Comparison of ENCODE assay signal across 12 cellular contexts in the genomic region with DNA sequence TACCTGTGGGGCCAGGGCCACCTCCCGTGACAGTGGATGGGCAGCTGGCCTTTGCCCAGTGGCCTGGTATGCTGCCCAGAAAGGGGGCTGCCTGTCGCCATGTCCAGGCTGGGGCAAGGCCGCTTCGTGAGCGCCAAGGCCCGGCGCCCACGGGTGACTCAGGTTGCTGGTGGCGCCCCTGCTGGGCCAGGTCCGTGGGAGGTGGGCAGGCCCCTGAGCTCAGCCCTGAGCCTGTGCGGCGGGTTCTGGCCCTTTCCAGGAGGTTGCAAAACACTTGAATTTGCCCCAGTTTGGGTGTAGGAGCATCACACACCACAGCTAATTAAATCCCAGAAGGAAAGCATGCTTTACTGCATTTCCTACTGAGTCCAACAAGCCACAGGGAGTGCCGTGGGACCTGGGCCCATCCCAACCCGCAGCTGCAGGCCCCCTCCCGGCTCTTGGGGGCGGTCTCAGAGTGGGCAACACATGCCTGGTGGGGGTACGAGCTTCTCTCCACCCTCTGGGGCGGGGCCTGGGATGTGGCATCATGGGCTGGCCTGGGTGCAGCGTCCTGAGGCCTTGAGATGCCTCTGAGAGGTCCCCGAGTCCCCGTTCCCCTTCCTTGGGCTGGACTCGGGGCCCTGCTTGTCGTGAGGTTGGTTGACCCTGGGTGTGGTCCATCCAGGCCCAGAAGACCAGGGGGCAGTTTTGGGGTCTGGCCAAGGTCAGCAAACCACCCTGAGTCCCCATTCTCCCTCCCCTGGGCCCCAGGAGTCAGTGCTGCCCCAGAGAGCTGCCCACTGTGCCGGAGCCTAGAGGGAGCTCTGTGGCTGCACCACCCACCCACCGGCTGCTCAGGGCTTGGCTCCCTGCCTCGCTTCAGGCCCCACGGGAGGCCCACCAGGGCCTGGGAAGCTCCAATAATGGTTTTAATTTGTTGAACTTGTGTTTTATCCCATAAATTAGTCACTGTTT.
DNase-seq lines count a peak whose midpoint lies in the region; ATAC-seq, FAIRE-seq and TF ChIP-seq lines count a peak whose summit lies in the region.
"Had no signal": no experiment of that assay in that cellular context is flagged by ENCODE, and none has a peak within 500 bp of the region (broad histone marks: within the 10 kb centered on the region; RNA-seq: fewer than 3 reads in every experiment).

No MANE protein-coding gene starts in this region.

- no peak for ATAC-seq in GM19023 (IDR thresholded peaks at IDR 0.05; ENCODE audit: unreplicated experiment)

- H3K9me3 Mint-ChIP-seq in CD14-positive monocyte = peaks cover 0 to 5% (median 4%) of the 10 kb centered on the region in 7 donors
- H3K9me3 Mint-ChIP-seq: activated T-helper 2 cell treated with anti-CD3 and anti-CD28 coated beads, Interferon-gamma antibody, Interleukin-2, Interleukin-4, amounts not matched to agents 10 μg/mL and 5 μg/mL and 100 μg/mL, durations not matched to agents 14 hours and 24 hours and 36 hours had no signal

- intact Hi-C loops in tibial artery (cut with DNase I; ENCODE audit: low total_unique reads) = loop anchor here (5.0 kb wide), 1 partner anchor 58 kb away; no protein-coding TSS in a partner anchor
- intact Hi-C loops in CD14-positive monocyte (cut with micrococcal nuclease) = no loop called here

- DNase-seq in astrocyte of the hippocampus (ENCODE audit: low read depth, low spot score) (peak; percentile 55), keratinocyte (ENCODE audit: low read depth, low spot score) (peak; percentile 23), tibial artery (peak; percentile 59 to 87), CD14-positive monocyte (ENCODE audit: low spot score) (no peak), AG08396 (ENCODE audit: low spot score) (no peak)
- DNase-seq in activated CD4-positive, alpha-beta T cell treated with anti-CD3 and anti-CD28 coated beads for 4 hours = no peak
- DNase-seq: dorsolateral prefrontal cortex; stimulated activated naive CD4-positive, alpha-beta T cell treated with Interleukin-2 at 50 U/mL for 16 hours had no signal

- peak overlapping the region; percentile 43 for H2AFZ ChIP-seq in keratinocyte (ENCODE audit: control insufficient read depth, low read length)

- CTCF ChIA-PET in HEK293 (lab: Yijun Ruan, JAX) = interaction anchor here (0.6 to 0.7 kb wide), 3 partner anchors 84 to 308 kb away, joined by 3 to 4 read pairs (median 3); no protein-coding TSS in a partner anchor

- H3K27ac Mint-ChIP-seq in CD14-positive monocyte = no peak overlapping the region
- H3K27ac Mint-ChIP-seq: activated T-helper 2 cell treated with anti-CD3 and anti-CD28 coated beads, Interferon-gamma antibody, Interleukin-2, Interleukin-4, amounts not matched to agents 10 μg/mL and 5 μg/mL and 100 μg/mL, durations not matched to agents 14 hours and 24 hours and 36 hours had no signal

- H3K4me1 Mint-ChIP-seq in CD14-positive monocyte = no peaks in the 10 kb centered on the region

- H3K4me1 ChIP-seq in HEK293 (ENCODE audit: control insufficient read depth, insufficient read depth, low read length) (peaks cover 4% of the 10 kb centered on the region), keratinocyte (ENCODE audit: control insufficient read depth, extremely low read depth, insufficient read depth, low read length) (peaks cover 43% of the 10 kb centered on the region), tibial artery (peaks cover 11 to 71% (median 60%) of the 10 kb centered on the region in 4 donors)

- peak; percentile 52 for FAIRE-seq in keratinocyte (lab: Jason Lieb, UNC)
- FAIRE-seq: islet of Langerhans had no signal

- H3K27ac ChIP-seq in HEK293 (ENCODE audit: extremely low read depth, low read depth, low read length) (0 out of 2 replicates have a peak overlapping the region, but pooled peaks have one; percentile 30), keratinocyte (ENCODE audit: control insufficient read depth, insufficient read depth, low read length) (peak overlapping the region; percentile 97), tibial artery (peak overlapping the region; percentile 87 to 88)

- H3K4me3 ChIP-seq in HEK293 (ENCODE audit: low read depth, low read length) = no peak overlapping the region
- H3K4me3 ChIP-seq in keratinocyte (ENCODE audit: control insufficient read depth in 2 of 3, extremely low read depth in 1 of 3, insufficient read depth in 2 of 3, low read depth in 1 of 3, low read length in 3 of 3) = peak overlapping the region in 2 of 3 experiments; percentile 29 to 43
- H3K4me3 ChIP-seq in tibial artery = no peak overlapping the region
- H3K4me3 ChIP-seq: dorsolateral prefrontal cortex had no signal

- no peaks in the 10 kb centered on the region for H3K9me1 ChIP-seq in keratinocyte (ENCODE audit: control insufficient read depth, extremely low read depth, insufficient read depth, low read length)

- H3K36me3 Mint-ChIP-seq in CD14-positive monocyte = peaks cover 21 to 23% of the 10 kb centered on the region in 2 donors

- no peaks in the 10 kb centered on the region for H3K9me3 ChIP-seq in HEK293 (ENCODE audit: control insufficient read depth, insufficient read depth, low read depth, low read length)
- H3K9me3 ChIP-seq in keratinocyte (ENCODE audit: control insufficient read depth, low read depth, low read length) = no peaks in the 10 kb centered on the region
- H3K9me3 ChIP-seq in tibial artery = no peaks in the 10 kb centered on the region

- peak overlapping the region; percentile 89 for H3K4me2 ChIP-seq in keratinocyte (ENCODE audit: control insufficient read depth, extremely low read depth, insufficient read depth, low read depth, low read length)

- dilution Hi-C loops in keratinocyte (cut with MboI; ENCODE audit: extremely low pct_ligation_motif_present, low sequenced_read_pairs) = no loop called here

- TF ChIP-seq CTCF in HEK293 (tag by site-specific recombination; IDR thresholded peaks at IDR 0.05) (no peak; the same call in 1 of the 2 replicates), keratinocyte (optimal IDR thresholded peaks at IDR 0.05 in 1 of 3, IDR thresholded peaks at IDR 0.05 in 1 of 3, conservative IDR thresholded peaks at IDR 0.05 in 1 of 3; ENCODE audit: extremely low read depth in 1 of 3, insufficient read depth in 2 of 3, low read length in 3 of 3) (no peak), tibial artery (IDR thresholded peaks at IDR 0.05) (peak in 1 of 2 experiments; percentile 9), CD14-positive monocyte (IDR thresholded peaks at IDR 0.05) (no peak)

- H3K4me3 Mint-ChIP-seq in CD14-positive monocyte = no peak overlapping the region

- H3K79me2 ChIP-seq in keratinocyte (ENCODE audit: control insufficient read depth, insufficient read depth, low read length) = no peaks in the 10 kb centered on the region

- H3K27me3 ChIP-seq in keratinocyte (ENCODE audit: control insufficient read depth, extremely low read depth, insufficient read depth, low read length) = no peaks in the 10 kb centered on the region
- H3K27me3 ChIP-seq in tibial artery = no peaks in the 10 kb centered on the region

- H3K9ac ChIP-seq in keratinocyte (ENCODE audit: control insufficient read depth, extremely low read depth, insufficient read depth, low read length) = peak overlapping the region; percentile 87

- POLR2A ChIA-PET in HEK293 (lab: Yijun Ruan, JAX) = no interaction called here

- H3K36me3 ChIP-seq in HEK293 (ENCODE audit: control insufficient read depth in 2 of 2, insufficient read depth in 1 of 2, low read length in 2 of 2) = peaks cover 0 to 11% of the 10 kb centered on the region in 2 experiments; a peak in 1 of 3 replicates
- peaks cover 0 to 4% of the 10 kb centered on the region in 2 experiments for H3K36me3 ChIP-seq in keratinocyte (ENCODE audit: control insufficient read depth in 2 of 2, extremely low read depth in 1 of 2, insufficient read depth in 2 of 2, low read length in 2 of 2)
- H3K36me3 ChIP-seq in tibial artery = peaks cover 4 to 13% (median 5%) of the 10 kb centered on the region in 3 donors

- no peaks in the 10 kb centered on the region for H4K20me1 ChIP-seq in keratinocyte (ENCODE audit: control insufficient read depth, extremely low read depth, insufficient read depth, low read length)

- peaks cover 20 to 37% (median 27%) of the 10 kb centered on the region in 3 donors for H3K27me3 Mint-ChIP-seq in CD14-positive monocyte (ENCODE audit: low read depth in 3 of 3)

TF ChIP-seq in HEK293, 187 proteins besides CTCF, POLR2A, EP300 and RAD21 (continues in another document):
- TF ChIP-seq RBAK (tag by site-specific recombination; IDR thresholded peaks at IDR 0.05) = no peak
- TF ChIP-seq KLF10 (tag by site-specific recombination; IDR thresholded peaks at IDR 0.05) = no peak
- no peak for TF ChIP-seq ZNF610 (tag by site-specific recombination; IDR thresholded peaks at IDR 0.05; ENCODE audit: borderline replicate concordance)
- TF ChIP-seq ZNF654 (tag by site-specific recombination; IDR thresholded peaks at IDR 0.05; ENCODE audit: low read depth) = no peak
- TF ChIP-seq, protein P1, sequence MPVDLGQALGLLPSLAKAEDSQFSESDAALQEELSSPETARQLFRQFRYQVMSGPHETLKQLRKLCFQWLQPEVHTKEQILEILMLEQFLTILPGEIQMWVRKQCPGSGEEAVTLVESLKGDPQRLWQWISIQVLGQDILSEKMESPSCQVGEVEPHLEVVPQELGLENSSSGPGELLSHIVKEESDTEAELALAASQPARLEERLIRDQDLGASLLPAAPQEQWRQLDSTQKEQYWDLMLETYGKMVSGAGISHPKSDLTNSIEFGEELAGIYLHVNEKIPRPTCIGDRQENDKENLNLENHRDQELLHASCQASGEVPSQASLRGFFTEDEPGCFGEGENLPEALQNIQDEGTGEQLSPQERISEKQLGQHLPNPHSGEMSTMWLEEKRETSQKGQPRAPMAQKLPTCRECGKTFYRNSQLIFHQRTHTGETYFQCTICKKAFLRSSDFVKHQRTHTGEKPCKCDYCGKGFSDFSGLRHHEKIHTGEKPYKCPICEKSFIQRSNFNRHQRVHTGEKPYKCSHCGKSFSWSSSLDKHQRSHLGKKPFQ (tag by site-specific recombination; IDR thresholded peaks at IDR 0.05) = no peak
- no peak for TF ChIP-seq TRIM28 (IDR thresholded peaks at IDR 0.05; ENCODE audit: borderline replicate concordance, low read length)
- no peak for TF ChIP-seq MZF1 (tag by site-specific recombination; IDR thresholded peaks at IDR 0.05; ENCODE audit: borderline replicate concordance)
- TF ChIP-seq ZIC2 (tag by site-specific recombination; IDR thresholded peaks at IDR 0.05) = peak; percentile 90
- TF ChIP-seq ZNF350 (tag by site-specific recombination; IDR thresholded peaks at IDR 0.05) = no peak
- TF ChIP-seq, protein P2, sequence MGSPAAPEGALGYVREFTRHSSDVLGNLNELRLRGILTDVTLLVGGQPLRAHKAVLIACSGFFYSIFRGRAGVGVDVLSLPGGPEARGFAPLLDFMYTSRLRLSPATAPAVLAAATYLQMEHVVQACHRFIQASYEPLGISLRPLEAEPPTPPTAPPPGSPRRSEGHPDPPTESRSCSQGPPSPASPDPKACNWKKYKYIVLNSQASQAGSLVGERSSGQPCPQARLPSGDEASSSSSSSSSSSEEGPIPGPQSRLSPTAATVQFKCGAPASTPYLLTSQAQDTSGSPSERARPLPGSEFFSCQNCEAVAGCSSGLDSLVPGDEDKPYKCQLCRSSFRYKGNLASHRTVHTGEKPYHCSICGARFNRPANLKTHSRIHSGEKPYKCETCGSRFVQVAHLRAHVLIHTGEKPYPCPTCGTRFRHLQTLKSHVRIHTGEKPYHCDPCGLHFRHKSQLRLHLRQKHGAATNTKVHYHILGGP (tag by site-specific recombination; IDR thresholded peaks at IDR 0.05) = no peak

Comparison
In these comparisons a context has a peak if more than half of its experiments do, and no peak if none do; other contexts are left out.
1. H3K27ac ChIP-seq: peak in every context shown above with its lines; median percentile 97 in keratinocyte; 88 in tibial artery; 30 in HEK293.
2. H3K4me3 ChIP-seq: peak in keratinocyte (2 of 3); none in HEK293 (single experiment) and tibial artery (0 of 2).
3. DNase-seq: peak in astrocyte of the hippocampus (single experiment), keratinocyte (single experiment) and tibial artery (2 of 2); none in CD14-positive monocyte (single experiment), activated CD4-positive, alpha-beta T cell treated with anti-CD3 and anti-CD28 coated beads for 4 hours (0 of 2) and AG08396 (single experiment).